In the genomic region with DNA sequence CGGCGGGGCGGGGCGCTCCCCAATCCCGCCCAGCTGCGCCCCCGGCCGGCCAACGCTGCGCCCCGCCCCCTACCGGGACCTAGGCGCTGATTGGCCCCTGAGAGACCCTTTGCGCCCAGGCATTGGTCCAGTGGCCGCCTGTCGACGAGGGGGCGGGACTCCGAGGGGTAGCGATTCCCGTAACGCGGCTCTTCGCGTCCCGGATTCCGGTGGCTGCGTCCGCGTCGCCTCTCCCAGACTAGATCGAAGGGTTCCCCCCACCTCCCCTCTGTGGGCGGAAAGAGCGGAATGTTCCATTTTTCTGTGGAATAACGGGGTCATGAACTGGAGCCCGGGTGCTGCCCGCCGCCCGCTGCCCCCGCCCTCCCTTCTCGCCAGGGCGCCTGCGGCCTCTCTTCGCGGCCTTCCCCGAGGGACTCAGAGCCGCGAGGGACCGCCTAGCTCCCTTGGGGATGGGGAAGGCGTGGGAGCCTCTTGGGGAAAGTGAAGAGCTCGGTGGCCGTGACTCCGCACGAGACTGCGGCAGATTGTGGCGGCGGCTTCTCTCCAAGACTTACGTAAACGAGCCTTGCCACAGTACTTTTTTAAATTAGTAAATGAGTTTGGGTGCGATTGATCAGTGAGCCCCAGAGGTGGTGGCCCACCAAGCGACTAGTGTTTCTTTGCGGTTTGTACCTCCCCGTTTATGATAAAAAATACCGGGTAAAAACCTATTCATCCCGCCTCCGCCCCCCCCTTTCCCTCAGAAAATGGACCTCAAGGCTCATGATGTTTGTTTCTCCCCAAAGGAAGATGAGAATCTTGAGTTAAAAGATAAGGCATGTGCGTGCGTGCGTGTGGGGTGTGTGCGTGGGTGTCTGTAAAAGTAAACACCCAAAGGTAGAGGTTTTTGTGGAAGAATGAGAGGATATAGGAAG, we compare ENCODE assay signal across 1 cellular context.
TF ChIP-seq lines count a peak whose summit lies in the region.

No MANE protein-coding gene starts in this region.

TF ChIP-seq in K562, 482 proteins besides CTCF, POLR2A, EP300 and RAD21 (continued from another document and continues in another):
- TF ChIP-seq, protein P1, sequence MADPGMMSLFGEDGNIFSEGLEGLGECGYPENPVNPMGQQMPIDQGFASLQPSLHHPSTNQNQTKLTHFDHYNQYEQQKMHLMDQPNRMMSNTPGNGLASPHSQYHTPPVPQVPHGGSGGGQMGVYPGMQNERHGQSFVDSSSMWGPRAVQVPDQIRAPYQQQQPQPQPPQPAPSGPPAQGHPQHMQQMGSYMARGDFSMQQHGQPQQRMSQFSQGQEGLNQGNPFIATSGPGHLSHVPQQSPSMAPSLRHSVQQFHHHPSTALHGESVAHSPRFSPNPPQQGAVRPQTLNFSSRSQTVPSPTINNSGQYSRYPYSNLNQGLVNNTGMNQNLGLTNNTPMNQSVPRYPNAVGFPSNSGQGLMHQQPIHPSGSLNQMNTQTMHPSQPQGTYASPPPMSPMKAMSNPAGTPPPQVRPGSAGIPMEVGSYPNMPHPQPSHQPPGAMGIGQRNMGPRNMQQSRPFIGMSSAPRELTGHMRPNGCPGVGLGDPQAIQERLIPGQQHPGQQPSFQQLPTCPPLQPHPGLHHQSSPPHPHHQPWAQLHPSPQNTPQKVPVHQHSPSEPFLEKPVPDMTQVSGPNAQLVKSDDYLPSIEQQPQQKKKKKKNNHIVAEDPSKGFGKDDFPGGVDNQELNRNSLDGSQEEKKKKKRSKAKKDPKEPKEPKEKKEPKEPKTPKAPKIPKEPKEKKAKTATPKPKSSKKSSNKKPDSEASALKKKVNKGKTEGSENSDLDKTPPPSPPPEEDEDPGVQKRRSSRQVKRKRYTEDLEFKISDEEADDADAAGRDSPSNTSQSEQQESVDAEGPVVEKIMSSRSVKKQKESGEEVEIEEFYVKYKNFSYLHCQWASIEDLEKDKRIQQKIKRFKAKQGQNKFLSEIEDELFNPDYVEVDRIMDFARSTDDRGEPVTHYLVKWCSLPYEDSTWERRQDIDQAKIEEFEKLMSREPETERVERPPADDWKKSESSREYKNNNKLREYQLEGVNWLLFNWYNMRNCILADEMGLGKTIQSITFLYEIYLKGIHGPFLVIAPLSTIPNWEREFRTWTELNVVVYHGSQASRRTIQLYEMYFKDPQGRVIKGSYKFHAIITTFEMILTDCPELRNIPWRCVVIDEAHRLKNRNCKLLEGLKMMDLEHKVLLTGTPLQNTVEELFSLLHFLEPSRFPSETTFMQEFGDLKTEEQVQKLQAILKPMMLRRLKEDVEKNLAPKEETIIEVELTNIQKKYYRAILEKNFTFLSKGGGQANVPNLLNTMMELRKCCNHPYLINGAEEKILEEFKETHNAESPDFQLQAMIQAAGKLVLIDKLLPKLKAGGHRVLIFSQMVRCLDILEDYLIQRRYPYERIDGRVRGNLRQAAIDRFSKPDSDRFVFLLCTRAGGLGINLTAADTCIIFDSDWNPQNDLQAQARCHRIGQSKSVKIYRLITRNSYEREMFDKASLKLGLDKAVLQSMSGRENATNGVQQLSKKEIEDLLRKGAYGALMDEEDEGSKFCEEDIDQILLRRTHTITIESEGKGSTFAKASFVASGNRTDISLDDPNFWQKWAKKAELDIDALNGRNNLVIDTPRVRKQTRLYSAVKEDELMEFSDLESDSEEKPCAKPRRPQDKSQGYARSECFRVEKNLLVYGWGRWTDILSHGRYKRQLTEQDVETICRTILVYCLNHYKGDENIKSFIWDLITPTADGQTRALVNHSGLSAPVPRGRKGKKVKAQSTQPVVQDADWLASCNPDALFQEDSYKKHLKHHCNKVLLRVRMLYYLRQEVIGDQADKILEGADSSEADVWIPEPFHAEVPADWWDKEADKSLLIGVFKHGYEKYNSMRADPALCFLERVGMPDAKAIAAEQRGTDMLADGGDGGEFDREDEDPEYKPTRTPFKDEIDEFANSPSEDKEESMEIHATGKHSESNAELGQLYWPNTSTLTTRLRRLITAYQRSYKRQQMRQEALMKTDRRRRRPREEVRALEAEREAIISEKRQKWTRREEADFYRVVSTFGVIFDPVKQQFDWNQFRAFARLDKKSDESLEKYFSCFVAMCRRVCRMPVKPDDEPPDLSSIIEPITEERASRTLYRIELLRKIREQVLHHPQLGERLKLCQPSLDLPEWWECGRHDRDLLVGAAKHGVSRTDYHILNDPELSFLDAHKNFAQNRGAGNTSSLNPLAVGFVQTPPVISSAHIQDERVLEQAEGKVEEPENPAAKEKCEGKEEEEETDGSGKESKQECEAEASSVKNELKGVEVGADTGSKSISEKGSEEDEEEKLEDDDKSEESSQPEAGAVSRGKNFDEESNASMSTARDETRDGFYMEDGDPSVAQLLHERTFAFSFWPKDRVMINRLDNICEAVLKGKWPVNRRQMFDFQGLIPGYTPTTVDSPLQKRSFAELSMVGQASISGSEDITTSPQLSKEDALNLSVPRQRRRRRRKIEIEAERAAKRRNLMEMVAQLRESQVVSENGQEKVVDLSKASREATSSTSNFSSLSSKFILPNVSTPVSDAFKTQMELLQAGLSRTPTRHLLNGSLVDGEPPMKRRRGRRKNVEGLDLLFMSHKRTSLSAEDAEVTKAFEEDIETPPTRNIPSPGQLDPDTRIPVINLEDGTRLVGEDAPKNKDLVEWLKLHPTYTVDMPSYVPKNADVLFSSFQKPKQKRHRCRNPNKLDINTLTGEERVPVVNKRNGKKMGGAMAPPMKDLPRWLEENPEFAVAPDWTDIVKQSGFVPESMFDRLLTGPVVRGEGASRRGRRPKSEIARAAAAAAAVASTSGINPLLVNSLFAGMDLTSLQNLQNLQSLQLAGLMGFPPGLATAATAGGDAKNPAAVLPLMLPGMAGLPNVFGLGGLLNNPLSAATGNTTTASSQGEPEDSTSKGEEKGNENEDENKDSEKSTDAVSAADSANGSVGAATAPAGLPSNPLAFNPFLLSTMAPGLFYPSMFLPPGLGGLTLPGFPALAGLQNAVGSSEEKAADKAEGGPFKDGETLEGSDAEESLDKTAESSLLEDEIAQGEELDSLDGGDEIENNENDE (IDR thresholded peaks at IDR 0.05; ENCODE audit: low read depth, low read length) = no peak
- no peak for TF ChIP-seq JUNB (CRISPR knock-in tag; conservative IDR thresholded peaks at IDR 0.05)
- no peak for TF ChIP-seq MYNN (IDR thresholded peaks at IDR 0.05)
- no peak for TF ChIP-seq MYNN (CRISPR knock-in tag; IDR thresholded peaks at IDR 0.05)
- no peak for TF ChIP-seq ATF2 (CRISPR knock-in tag; IDR thresholded peaks at IDR 0.05)
- no peak for TF ChIP-seq ZNF586 (CRISPR knock-in tag; conservative IDR thresholded peaks at IDR 0.05)
- TF ChIP-seq PTTG1 (tag; IDR thresholded peaks at IDR 0.05; ENCODE audit: low read depth) = no peak
- TF ChIP-seq DNMT1 (IDR thresholded peaks at IDR 0.05) = no peak
- TF ChIP-seq GTF2E2 (tag; IDR thresholded peaks at IDR 0.05) = no peak; the same call in 1 of the 2 replicates
- no peak for TF ChIP-seq GABPB2 (CRISPR knock-in tag; conservative IDR thresholded peaks at IDR 0.05)
- no peak for TF ChIP-seq ETV5 (CRISPR knock-in tag; IDR thresholded peaks at IDR 0.05; ENCODE audit: low read depth)
- peak; percentile 35; the same call in 1 of the 2 replicates for TF ChIP-seq GATAD2A (IDR thresholded peaks at IDR 0.05)
- no peak for TF ChIP-seq ZNF408 (CRISPR knock-in tag; IDR thresholded peaks at IDR 0.05; ENCODE audit: low read depth)
- TF ChIP-seq ZNF316 (IDR thresholded peaks at IDR 0.05) = no peak
- TF ChIP-seq, protein P2, sequence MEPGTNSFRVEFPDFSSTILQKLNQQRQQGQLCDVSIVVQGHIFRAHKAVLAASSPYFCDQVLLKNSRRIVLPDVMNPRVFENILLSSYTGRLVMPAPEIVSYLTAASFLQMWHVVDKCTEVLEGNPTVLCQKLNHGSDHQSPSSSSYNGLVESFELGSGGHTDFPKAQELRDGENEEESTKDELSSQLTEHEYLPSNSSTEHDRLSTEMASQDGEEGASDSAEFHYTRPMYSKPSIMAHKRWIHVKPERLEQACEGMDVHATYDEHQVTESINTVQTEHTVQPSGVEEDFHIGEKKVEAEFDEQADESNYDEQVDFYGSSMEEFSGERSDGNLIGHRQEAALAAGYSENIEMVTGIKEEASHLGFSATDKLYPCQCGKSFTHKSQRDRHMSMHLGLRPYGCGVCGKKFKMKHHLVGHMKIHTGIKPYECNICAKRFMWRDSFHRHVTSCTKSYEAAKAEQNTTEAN (CRISPR knock-in tag; IDR thresholded peaks at IDR 0.05) = no peak
- no peak for TF ChIP-seq ZNF3 (CRISPR knock-in tag; IDR thresholded peaks at IDR 0.05)
- TF ChIP-seq ELF2 (CRISPR knock-in tag; IDR thresholded peaks at IDR 0.05) = no peak
- no peak for TF ChIP-seq NR0B1 (IDR thresholded peaks at IDR 0.05; ENCODE audit: partially characterized antibody)
- TF ChIP-seq SRSF3 (IDR thresholded peaks at IDR 0.05; ENCODE audit: insufficient read depth, low read length) = no peak
- TF ChIP-seq ZNF134 (CRISPR knock-in tag; conservative IDR thresholded peaks at IDR 0.05) = no peak
- no peak for TF ChIP-seq ZNF217 (CRISPR knock-in tag; IDR thresholded peaks at IDR 0.05)
- no peak for TF ChIP-seq HNRNPH1 (optimal IDR thresholded peaks at IDR 0.05; ENCODE audit: low read depth, low read length)
- TF ChIP-seq ZNF431 (CRISPR knock-in tag; IDR thresholded peaks at IDR 0.05) = 0 out of 2 replicates have a peak, but pooled peaks have one; percentile 4
- TF ChIP-seq ZFP1 (CRISPR knock-in tag; IDR thresholded peaks at IDR 0.05) = no peak
- TF ChIP-seq PHB2 (IDR thresholded peaks at IDR 0.05; ENCODE audit: low read depth) = no peak
- no peak for TF ChIP-seq TAL1 (IDR thresholded peaks at IDR 0.05)
- TF ChIP-seq, protein P3, sequence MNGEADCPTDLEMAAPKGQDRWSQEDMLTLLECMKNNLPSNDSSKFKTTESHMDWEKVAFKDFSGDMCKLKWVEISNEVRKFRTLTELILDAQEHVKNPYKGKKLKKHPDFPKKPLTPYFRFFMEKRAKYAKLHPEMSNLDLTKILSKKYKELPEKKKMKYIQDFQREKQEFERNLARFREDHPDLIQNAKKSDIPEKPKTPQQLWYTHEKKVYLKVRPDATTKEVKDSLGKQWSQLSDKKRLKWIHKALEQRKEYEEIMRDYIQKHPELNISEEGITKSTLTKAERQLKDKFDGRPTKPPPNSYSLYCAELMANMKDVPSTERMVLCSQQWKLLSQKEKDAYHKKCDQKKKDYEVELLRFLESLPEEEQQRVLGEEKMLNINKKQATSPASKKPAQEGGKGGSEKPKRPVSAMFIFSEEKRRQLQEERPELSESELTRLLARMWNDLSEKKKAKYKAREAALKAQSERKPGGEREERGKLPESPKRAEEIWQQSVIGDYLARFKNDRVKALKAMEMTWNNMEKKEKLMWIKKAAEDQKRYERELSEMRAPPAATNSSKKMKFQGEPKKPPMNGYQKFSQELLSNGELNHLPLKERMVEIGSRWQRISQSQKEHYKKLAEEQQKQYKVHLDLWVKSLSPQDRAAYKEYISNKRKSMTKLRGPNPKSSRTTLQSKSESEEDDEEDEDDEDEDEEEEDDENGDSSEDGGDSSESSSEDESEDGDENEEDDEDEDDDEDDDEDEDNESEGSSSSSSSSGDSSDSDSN (IDR thresholded peaks at IDR 0.05; ENCODE audit: borderline replicate concordance in 1 of 2, low read depth in 2 of 2, low read length in 2 of 2) = 0 out of 4 replicates have a peak, but pooled peaks of 1 of the 2 experiments have one; percentile 8
- TF ChIP-seq, protein P4, sequence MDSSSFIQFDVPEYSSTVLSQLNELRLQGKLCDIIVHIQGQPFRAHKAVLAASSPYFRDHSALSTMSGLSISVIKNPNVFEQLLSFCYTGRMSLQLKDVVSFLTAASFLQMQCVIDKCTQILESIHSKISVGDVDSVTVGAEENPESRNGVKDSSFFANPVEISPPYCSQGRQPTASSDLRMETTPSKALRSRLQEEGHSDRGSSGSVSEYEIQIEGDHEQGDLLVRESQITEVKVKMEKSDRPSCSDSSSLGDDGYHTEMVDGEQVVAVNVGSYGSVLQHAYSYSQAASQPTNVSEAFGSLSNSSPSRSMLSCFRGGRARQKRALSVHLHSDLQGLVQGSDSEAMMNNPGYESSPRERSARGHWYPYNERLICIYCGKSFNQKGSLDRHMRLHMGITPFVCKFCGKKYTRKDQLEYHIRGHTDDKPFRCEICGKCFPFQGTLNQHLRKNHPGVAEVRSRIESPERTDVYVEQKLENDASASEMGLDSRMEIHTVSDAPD (CRISPR knock-in tag; IDR thresholded peaks at IDR 0.05) = no peak
- TF ChIP-seq IFI16 (CRISPR knock-in tag; IDR thresholded peaks at IDR 0.05) = no peak
- TF ChIP-seq, protein P5, sequence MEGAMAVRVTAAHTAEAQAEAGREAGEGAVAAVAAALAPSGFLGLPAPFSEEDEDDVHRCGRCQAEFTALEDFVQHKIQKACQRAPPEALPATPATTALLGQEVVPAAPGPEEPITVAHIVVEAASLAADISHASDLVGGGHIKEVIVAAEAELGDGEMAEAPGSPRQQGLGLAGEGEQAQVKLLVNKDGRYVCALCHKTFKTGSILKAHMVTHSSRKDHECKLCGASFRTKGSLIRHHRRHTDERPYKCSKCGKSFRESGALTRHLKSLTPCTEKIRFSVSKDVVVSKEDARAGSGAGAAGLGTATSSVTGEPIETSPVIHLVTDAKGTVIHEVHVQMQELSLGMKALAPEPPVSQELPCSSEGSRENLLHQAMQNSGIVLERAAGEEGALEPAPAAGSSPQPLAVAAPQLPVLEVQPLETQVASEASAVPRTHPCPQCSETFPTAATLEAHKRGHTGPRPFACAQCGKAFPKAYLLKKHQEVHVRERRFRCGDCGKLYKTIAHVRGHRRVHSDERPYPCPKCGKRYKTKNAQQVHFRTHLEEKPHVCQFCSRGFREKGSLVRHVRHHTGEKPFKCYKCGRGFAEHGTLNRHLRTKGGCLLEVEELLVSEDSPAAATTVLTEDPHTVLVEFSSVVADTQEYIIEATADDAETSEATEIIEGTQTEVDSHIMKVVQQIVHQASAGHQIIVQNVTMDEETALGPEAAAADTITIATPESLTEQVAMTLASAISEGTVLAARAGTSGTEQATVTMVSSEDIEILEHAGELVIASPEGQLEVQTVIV (CRISPR knock-in tag; IDR thresholded peaks at IDR 0.05; ENCODE audit: borderline replicate concordance) = no peak
- no peak for TF ChIP-seq ZNF778 (CRISPR knock-in tag; IDR thresholded peaks at IDR 0.05)
